In the genomic region with DNA sequence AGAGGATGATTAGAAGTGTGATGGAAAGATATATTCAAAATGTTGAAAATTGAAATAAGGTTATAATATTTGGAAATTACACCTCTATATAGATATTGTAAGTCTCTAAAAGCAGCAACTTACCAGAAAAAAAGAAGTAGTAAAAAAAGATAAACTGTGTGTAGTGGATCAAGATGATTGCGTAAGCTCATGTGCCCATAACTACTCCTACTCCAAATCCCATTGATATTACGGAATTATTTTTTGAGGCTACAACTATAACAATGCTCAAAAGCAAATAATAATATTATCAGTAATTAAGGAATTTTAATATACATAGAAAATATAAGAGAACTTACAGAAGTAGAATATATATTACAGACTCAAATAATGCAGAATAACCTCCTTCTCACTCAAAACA, we compare ENCODE assay signal across 29 cellular contexts.
"Had no signal": no experiment of that assay in that cellular context is flagged by ENCODE, and none has a peak within 500 bp of the region (broad histone marks: within the 10 kb centered on the region; RNA-seq: fewer than 3 reads in every experiment).

No MANE protein-coding gene starts in this region.

- DNase-seq: hypothalamus; immature natural killer cell; kidney; left colon; left lung; lower lobe of right lung; mammary epithelial cell; mesendoderm; mucosa of descending colon; naive thymus-derived CD4-positive, alpha-beta T cell; pancreas; posterior cingulate gyrus; retina; right cardiac atrium; sigmoid colon; small intestine; spleen; stimulated activated CD4-positive, alpha-beta T cell treated with anti-CD3 and anti-CD28 coated beads, Interleukin-4, amount 100 ng/mL, for 24 hours; stimulated activated naive CD4-positive, alpha-beta T cell; tibial artery; trophoblast cell; upper lobe of right lung had no signal

- H3K4me1 ChIP-seq: left lung, lower lobe of right lung, pancreas, prostate gland, sigmoid colon, spleen, suprapubic skin, tibial artery, upper lobe of right lung had no signal

- ATAC-seq: left colon; left lung; lower lobe of right lung; mucosa of descending colon; naive thymus-derived CD4-positive, alpha-beta T cell; natural killer cell treated with Interleukin-12 subunit alpha and Interleukin-12 subunit beta and Interleukin-15 and Interleukin-18, amount 100 ng/mL, for 72 hours; pancreas; right cardiac atrium; stimulated activated effector memory CD8-positive, alpha-beta T cell treated with anti-CD3 and anti-CD28 coated beads, Interleukin-12 subunit alpha, Interleukin-12 subunit beta, amount 100 ng/mL, for 72 hours; upper lobe of right lung had no signal

- FAIRE-seq: islet of Langerhans, kidney, pancreas, small intestine, urothelium cell line had no signal

- H3K36me3 ChIP-seq: left lung, lower lobe of right lung, pancreas, prostate gland, sigmoid colon, spleen, suprapubic skin, thoracic aorta, tibial artery, upper lobe of right lung had no signal

- H3K27me3 ChIP-seq: left lung, pancreas, sigmoid colon, spleen, suprapubic skin, tibial artery, upper lobe of right lung had no signal

- H3K4me3 ChIP-seq: left lung, lower lobe of right lung, mucosa of descending colon, pancreas, prostate gland, sigmoid colon, spleen, suprapubic skin, thoracic aorta, tibial artery, upper lobe of right lung had no signal

- H3K9me3 ChIP-seq: lower lobe of right lung, mucosa of descending colon, pancreas, prostate gland, sigmoid colon, suprapubic skin, thoracic aorta, upper lobe of right lung had no signal

- H3K27ac ChIP-seq: left lung, lower lobe of right lung, pancreas, prostate gland, sigmoid colon, spleen, suprapubic skin, thoracic aorta, tibial artery, upper lobe of right lung had no signal
